Comparison of ENCODE assay signal across 1 cellular context in genomic region chr5:132410451-132411381, GRCh38.
TF ChIP-seq lines count a peak whose summit lies in the region.

No MANE protein-coding gene starts in this region.

TF ChIP-seq in H1, 55 proteins besides CTCF, POLR2A, EP300 and RAD21 (continued from another document):
- peak; percentile 9 for TF ChIP-seq MAX (IDR thresholded peaks at IDR 0.05)
- no peak for TF ChIP-seq BRCA1 (IDR thresholded peaks at IDR 0.05; ENCODE audit: low read depth, low read length)
- TF ChIP-seq GABPA (IDR thresholded peaks at IDR 0.05; ENCODE audit: borderline replicate concordance, insufficient read depth, low read length), result no peak; the same call in 1 of the 2 replicates
- peak; percentile 95 for TF ChIP-seq RBBP5 (IDR thresholded peaks at IDR 0.05; ENCODE audit: borderline replicate concordance, low read depth, low read length)
- TF ChIP-seq CHD1 (IDR thresholded peaks at IDR 0.05; ENCODE audit: low read depth, low read length), result no peak
- TF ChIP-seq SIN3A (conservative IDR thresholded peaks at IDR 0.05 in 1 of 2, IDR thresholded peaks at IDR 0.05 in 1 of 2; ENCODE audit: low read depth in 1 of 2, low read length in 2 of 2), result peak in 1 of 2 experiments; percentile 80; a peak in 2 of 4 replicates
- TF ChIP-seq HDAC2 (IDR thresholded peaks at IDR 0.05; ENCODE audit: borderline replicate concordance in 1 of 2, low read depth in 2 of 2, low read length in 2 of 2), result 0 out of 4 replicates have a peak, but pooled peaks of 1 of the 2 experiments have one; percentile 39
- no peak for TF ChIP-seq EGR1 (IDR thresholded peaks at IDR 0.05; ENCODE audit: borderline replicate concordance, low read depth, low read length)
- no peak for TF ChIP-seq NANOG (IDR thresholded peaks at IDR 0.05; ENCODE audit: insufficient read depth, low read depth, low read length, poor library complexity, severe bottlenecking)
- TF ChIP-seq POLR2AphosphoS5 (IDR thresholded peaks at IDR 0.05; ENCODE audit: low read depth, low read length), result peak; percentile 62
- TF ChIP-seq TBP (IDR thresholded peaks at IDR 0.05; ENCODE audit: low read depth, low read length), result peak; percentile 60
- no peak for TF ChIP-seq KDM4A (IDR thresholded peaks at IDR 0.05; ENCODE audit: low read depth, low read length, severe bottlenecking)
- peak; percentile 48; the same call in 1 of the 2 replicates for TF ChIP-seq TEAD4 (IDR thresholded peaks at IDR 0.05; ENCODE audit: low read depth, low read length)
- no peak for TF ChIP-seq SUZ12 (IDR thresholded peaks at IDR 0.05; ENCODE audit: low read length)
- TF ChIP-seq E2F6 (IDR thresholded peaks at IDR 0.05), result no peak
- no peak for TF ChIP-seq KDM1A (IDR thresholded peaks at IDR 0.05; ENCODE audit: borderline replicate concordance, low read length)
- TF ChIP-seq CEBPB (IDR thresholded peaks at IDR 0.05; ENCODE audit: low read depth, low read length), result no peak
- no peak for TF ChIP-seq BCL11A (IDR thresholded peaks at IDR 0.05; ENCODE audit: low read depth in 2 of 2, low read length in 2 of 2)
- peak; percentile 62 for TF ChIP-seq TAF1 (IDR thresholded peaks at IDR 0.05; ENCODE audit: low read depth, low read length)
- no peak for TF ChIP-seq ATF3 (IDR thresholded peaks at IDR 0.05; ENCODE audit: insufficient read depth, low read depth, low read length)
- TF ChIP-seq FOSL1 (IDR thresholded peaks at IDR 0.05; ENCODE audit: insufficient read depth, low read depth, low read length), result no peak
- no peak for TF ChIP-seq GTF2F1 (IDR thresholded peaks at IDR 0.05; ENCODE audit: borderline replicate concordance, low read depth, low read length)
- TF ChIP-seq NRF1 (IDR thresholded peaks at IDR 0.05; ENCODE audit: low read depth, low read length), result no peak
- no peak for TF ChIP-seq USF2 (IDR thresholded peaks at IDR 0.05; ENCODE audit: low read length)
- no peak for TF ChIP-seq CBX8 (IDR thresholded peaks at IDR 0.05; ENCODE audit: borderline replicate concordance, low read depth, low read length)
- TF ChIP-seq MAFK (IDR thresholded peaks at IDR 0.05; ENCODE audit: low read depth, low read length), result no peak
- TF ChIP-seq CHD2 (IDR thresholded peaks at IDR 0.05; ENCODE audit: low read length), result no peak
- no peak for TF ChIP-seq ATF2 (IDR thresholded peaks at IDR 0.05; ENCODE audit: low read length)
- TF ChIP-seq CHD7 (IDR thresholded peaks at IDR 0.05; ENCODE audit: insufficient replicate concordance, low read length), result no peak
- peak; percentile 78 for TF ChIP-seq ASH2L (IDR thresholded peaks at IDR 0.05; ENCODE audit: low read length)
- no peak for TF ChIP-seq SP2 (IDR thresholded peaks at IDR 0.05; ENCODE audit: low read length)
- no peak for TF ChIP-seq SP4 (IDR thresholded peaks at IDR 0.05; ENCODE audit: low read length)
- no peak for TF ChIP-seq SRF (IDR thresholded peaks at IDR 0.05; ENCODE audit: low read depth, low read length)
- TF ChIP-seq PHF8 (conservative IDR thresholded peaks at IDR 0.05; ENCODE audit: low read depth, low read length), result peak; percentile 75
- TF ChIP-seq SAP30 (IDR thresholded peaks at IDR 0.05; ENCODE audit: insufficient read depth, insufficient replicate concordance, low read length), result no peak
- no peak for TF ChIP-seq POU5F1 (IDR thresholded peaks at IDR 0.05; ENCODE audit: low read depth, low read length)
